1 cellular context compared by ENCODE assay signal in genomic region chr18:24270358-24270936, GRCh38.
TF ChIP-seq lines count a peak whose summit lies in the region.

No MANE protein-coding gene starts in this region.

TF ChIP-seq in IMR-90, 13 proteins besides CTCF, POLR2A, EP300 and RAD21:
- TF ChIP-seq, protein P1, sequence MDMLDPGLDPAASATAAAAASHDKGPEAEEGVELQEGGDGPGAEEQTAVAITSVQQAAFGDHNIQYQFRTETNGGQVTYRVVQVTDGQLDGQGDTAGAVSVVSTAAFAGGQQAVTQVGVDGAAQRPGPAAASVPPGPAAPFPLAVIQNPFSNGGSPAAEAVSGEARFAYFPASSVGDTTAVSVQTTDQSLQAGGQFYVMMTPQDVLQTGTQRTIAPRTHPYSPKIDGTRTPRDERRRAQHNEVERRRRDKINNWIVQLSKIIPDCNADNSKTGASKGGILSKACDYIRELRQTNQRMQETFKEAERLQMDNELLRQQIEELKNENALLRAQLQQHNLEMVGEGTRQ (IDR thresholded peaks at IDR 0.05; ENCODE audit: low read depth, low read length): no peak
- TF ChIP-seq CEBPB (IDR thresholded peaks at IDR 0.05; ENCODE audit: low read depth, low read length): no peak
- TF ChIP-seq MXI1 (IDR thresholded peaks at IDR 0.05; ENCODE audit: borderline replicate concordance, low read depth, low read length): no peak
- TF ChIP-seq MAZ (IDR thresholded peaks at IDR 0.05; ENCODE audit: borderline replicate concordance, low read depth, low read length): no peak
- TF ChIP-seq RCOR1 (IDR thresholded peaks at IDR 0.05; ENCODE audit: insufficient replicate concordance, low read length): no peak
- no peak for TF ChIP-seq MAFK (IDR thresholded peaks at IDR 0.05; ENCODE audit: low read depth, low read length)
- no peak for TF ChIP-seq NFE2L2 (IDR thresholded peaks at IDR 0.05; ENCODE audit: low read depth, low read length)
- TF ChIP-seq SMC3 (IDR thresholded peaks at IDR 0.05; ENCODE audit: low read depth, low read length): no peak
- TF ChIP-seq, protein P2, sequence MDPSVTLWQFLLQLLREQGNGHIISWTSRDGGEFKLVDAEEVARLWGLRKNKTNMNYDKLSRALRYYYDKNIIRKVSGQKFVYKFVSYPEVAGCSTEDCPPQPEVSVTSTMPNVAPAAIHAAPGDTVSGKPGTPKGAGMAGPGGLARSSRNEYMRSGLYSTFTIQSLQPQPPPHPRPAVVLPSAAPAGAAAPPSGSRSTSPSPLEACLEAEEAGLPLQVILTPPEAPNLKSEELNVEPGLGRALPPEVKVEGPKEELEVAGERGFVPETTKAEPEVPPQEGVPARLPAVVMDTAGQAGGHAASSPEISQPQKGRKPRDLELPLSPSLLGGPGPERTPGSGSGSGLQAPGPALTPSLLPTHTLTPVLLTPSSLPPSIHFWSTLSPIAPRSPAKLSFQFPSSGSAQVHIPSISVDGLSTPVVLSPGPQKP (IDR thresholded peaks at IDR 0.05; ENCODE audit: borderline replicate concordance, low read depth, low read length): no peak
- TF ChIP-seq BHLHE40 (IDR thresholded peaks at IDR 0.05; ENCODE audit: low read depth, low read length): no peak
- TF ChIP-seq CHD1 (IDR thresholded peaks at IDR 0.05; ENCODE audit: low read depth, low read length): no peak
- no peak for TF ChIP-seq RFX5 (IDR thresholded peaks at IDR 0.05; ENCODE audit: low read depth, low read length)
- no peak for TF ChIP-seq FOS (IDR thresholded peaks at IDR 0.05; ENCODE audit: low read depth, low read length)
